Comparison of ENCODE assay signal across 32 cellular contexts in the genomic region with DNA sequence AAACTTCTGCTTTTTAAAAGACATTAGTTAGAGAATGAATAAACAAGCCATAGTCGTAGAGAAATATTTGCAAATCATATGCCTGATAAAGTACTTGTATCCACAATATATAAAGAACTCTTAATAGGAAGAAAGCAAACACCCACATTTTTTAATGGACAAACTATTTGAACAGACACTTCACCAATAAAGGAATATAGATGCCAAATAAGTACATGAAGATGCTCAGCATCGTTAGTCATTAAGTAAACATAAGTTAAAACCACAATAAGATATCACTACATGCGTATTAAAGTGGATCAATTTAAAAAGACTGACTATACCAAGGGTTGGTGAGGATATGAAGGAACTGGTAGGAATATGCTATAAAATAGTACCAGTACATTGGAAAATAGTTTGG.
"Had no signal": no experiment of that assay in that cellular context is flagged by ENCODE, and none has a peak within 500 bp of the region (broad histone marks: within the 10 kb centered on the region; RNA-seq: fewer than 3 reads in every experiment).

No MANE protein-coding gene starts in this region.

- ATAC-seq: activated CD8-positive, alpha-beta T cell treated with anti-CD3 and anti-CD28 coated beads for 36 hours; activated naive CD4-positive, alpha-beta T cell treated with anti-CD3 and anti-CD28 coated beads, Interleukin-2, amount 50 U/mL, for 72 hours; activated T-cell treated with anti-CD3 and anti-CD28 coated beads, Interleukin-2, amount 50 U/mL, for 4 hours; activated T-cell treated with anti-CD3 and anti-CD28 coated beads, Interleukin-2, amount 50 U/mL, for 72 hours; activated T-helper 17 cell treated with anti-CD3 and anti-CD28 coated beads, Interleukin-2, amount 50 U/mL, for 72 hours; body of pancreas had no signal

- H3K27me3 ChIP-seq: adrenal gland, body of pancreas, brain microvascular endothelial cell, breast epithelium had no signal

- H3K4me1 ChIP-seq: adrenal gland, body of pancreas, breast epithelium had no signal

- H3K9me3 ChIP-seq: adrenal gland, body of pancreas, breast epithelium had no signal

- H3K4me3 ChIP-seq: adrenal gland, body of pancreas, breast epithelium had no signal

- H3K27ac ChIP-seq: adrenal gland, body of pancreas, brain microvascular endothelial cell, breast epithelium, VCaP had no signal

- H3K36me3 ChIP-seq: adrenal gland, brain microvascular endothelial cell, breast epithelium had no signal

- FAIRE-seq: TTC549 had no signal

- DNase-seq: activated B cell treated with CpG ODN at 0.5 μM for 24 hours; activated CD4-positive, alpha-beta memory T cell treated with anti-CD3 and anti-CD28 coated beads for 36 hours; activated CD4-positive, alpha-beta T cell treated with anti-CD3 and anti-CD28 coated beads for 4 hours; activated CD4-positive, alpha-beta T cell treated with anti-CD3 and anti-CD28 coated beads, Interleukin-2, amount 10 ng/mL, durations not matched to agents 24 days and 14 days; activated CD4-positive, alpha-beta T cell treated with anti-CD3 and anti-CD28 coated beads, Interleukin-2, amount 50 U/mL, for 1 hour; activated CD4-positive, alpha-beta T cell treated with anti-CD3 and anti-CD28 coated beads, Interleukin-2, amount 50 U/mL, for 4 hours; activated CD4-positive, CD25-positive, alpha-beta regulatory T cell treated with anti-CD3 and anti-CD28 coated beads, Interleukin-2, amount 50 U/mL, for 72 hours; activated CD8-positive, alpha-beta memory T cell treated with anti-CD3 and anti-CD28 coated beads, Interleukin-2, amount 50 U/mL, for 4 hours; activated CD8-positive, alpha-beta T cell treated with anti-CD3 and anti-CD28 coated beads for 36 hours; activated effector memory CD4-positive, alpha-beta T cell treated with anti-CD3 and anti-CD28 coated beads, Interleukin-2, amount 50 U/mL, for 16 hours; activated gamma-delta T cell treated with Interleukin-2 at 50 U/mL for 16 hours; activated naive CD4-positive, alpha-beta T cell; activated naive CD4-positive, alpha-beta T cell treated with anti-CD3 and anti-CD28 coated beads for 36 hours; activated naive CD4-positive, alpha-beta T cell treated with anti-CD3 and anti-CD28 coated beads, Interleukin-2, amount 50 U/mL, for 16 hours; activated naive CD8-positive, alpha-beta T cell treated with anti-CD3 and anti-CD28 coated beads for 36 hours; activated T-cell treated with anti-CD3 and anti-CD28 coated beads for 4 hours; activated T-cell treated with anti-CD3 and anti-CD28 coated beads, Interleukin-2, amount 50 U/mL, for 1 hour; activated T-cell treated with anti-CD3 and anti-CD28 coated beads, Interleukin-2, amount 50 U/mL, for 4 hours; activated T-cell treated with anti-CD3 and anti-CD28 coated beads, Interleukin-2, amount 50 U/mL, for 72 hours; adrenal gland; amniotic stem cell; aorta; body of pancreas; brain microvascular endothelial cell; central memory CD4-positive, alpha-beta T cell; T-helper 2 cell; T-helper 9 cell had no signal
